Comparison of ENCODE assay signal across 13 cellular contexts in genomic region chr6:142841915-142842314, GRCh38.
DNase-seq lines count a peak whose midpoint lies in the region; ATAC-seq, FAIRE-seq and TF ChIP-seq lines count a peak whose summit lies in the region.
"Had no signal": no experiment of that assay in that cellular context is flagged by ENCODE, and none has a peak within 500 bp of the region (broad histone marks: within the 10 kb centered on the region; RNA-seq: fewer than 3 reads in every experiment).

No MANE protein-coding gene starts in this region.

- peaks cover 77% of the 10 kb centered on the region for H3K4me1 ChIP-seq in CD8-positive, alpha-beta memory T cell (ENCODE audit: insufficient read depth, low read length)
- H3K4me1 ChIP-seq in KMS-11 (ENCODE audit: low read depth, poor library complexity, severe bottlenecking) = peaks cover 55% of the 10 kb centered on the region
- peaks cover 67% of the 10 kb centered on the region for H3K4me1 ChIP-seq in GM12878 (ENCODE audit: control insufficient read depth, insufficient read depth, low read length)

- H2AFZ ChIP-seq in KMS-11 (ENCODE audit: low read depth) (peak overlapping the region; percentile 13; the same call in 1 of the 2 replicates), GM12878 (ENCODE audit: control insufficient read depth, low read depth, low read length) (no peak overlapping the region)

- FAIRE-seq in GM12878 (lab: Jason Lieb, UNC) = no peak

- peaks cover 0 to 2% (median 2%) of the 10 kb centered on the region in 3 donors for H3K36me3 Mint-ChIP-seq in CD8-positive, alpha-beta memory T cell
- H3K36me3 Mint-ChIP-seq in natural killer cell treated with Interleukin-12 subunit alpha and Interleukin-12 subunit beta and Interleukin-15 and Interleukin-18, amount 100 ng/mL, for 72 hours = no peaks in the 10 kb centered on the region

- H3K4me3 Mint-ChIP-seq in CD8-positive, alpha-beta memory T cell = peak overlapping the region; percentile 83 to 95 (median 90)
- H3K4me3 Mint-ChIP-seq in natural killer cell treated with Interleukin-12 subunit alpha and Interleukin-12 subunit beta and Interleukin-15 and Interleukin-18, amount 100 ng/mL, for 72 hours = peak overlapping the region; percentile 80

- TF ChIP-seq RAD21 in GM12878 (IDR thresholded peaks at IDR 0.05; ENCODE audit: insufficient read depth, low read depth, low read length) = no peak

- H3K9me3 ChIP-seq in CD8-positive, alpha-beta memory T cell (ENCODE audit: low read length) = no peaks in the 10 kb centered on the region
- H3K9me3 ChIP-seq in GM12878 (replicated peaks; ENCODE audit: control insufficient read depth, insufficient read depth, low read length) = no peaks in the 10 kb centered on the region

- in situ Hi-C loops in GM12878 (cut with MboI) = no loop called here

- peak overlapping the region; percentile 49 for H3K27ac ChIP-seq in CD8-positive, alpha-beta memory T cell (ENCODE audit: low read depth, low read length)
- H3K27ac ChIP-seq in KMS-11 (peak overlapping the region; percentile 48; the same call in 1 of the 2 replicates), GM12878 (ENCODE audit: control insufficient read depth, insufficient read depth) (peak overlapping the region; percentile 98)

- POLR2A ChIA-PET in CD8-positive, alpha-beta memory T cell (lab: Charles Lee) = interaction anchor here (0.6 to 2.4 kb wide), 3 partner anchors 12 to 85 kb away, joined by 3 to 26 read pairs (median 11); no protein-coding TSS in a partner anchor
- POLR2A ChIA-PET in GM12878 (lab: Charles Lee) = interaction anchor here (0.8 to 5.8 kb wide), 10 partner anchors 11 to 108 kb away, joined by 3 to 67 read pairs (median 8); no protein-coding TSS in a partner anchor

- RAD21 ChIA-PET in GM12878 (lab: Charles Lee; ENCODE audit: unreplicated experiment) = interaction anchor here (0.9 to 17.8 kb wide), 11 partner anchors 8 to 111 kb away, joined by 3 to 374 read pairs (median 9); no protein-coding TSS in a partner anchor

- WGBS in GM12878 (ENCODE audit: insufficient coverage, insufficient replicate concordance, low lambda C conversion rate, missing lambda C conversion rate) = 57% methylated on average over 1 of the region's 1 CpG

- TF ChIP-seq POLR2A in GM12878 (IDR thresholded peaks at IDR 0.05; ENCODE audit: low read depth, low read length) = no peak

- H3K4me3 ChIP-seq in CD8-positive, alpha-beta memory T cell (ENCODE audit: low read length) = peak overlapping the region; percentile 48
- H3K4me3 ChIP-seq in KMS-11 (IDR thresholded peaks at IDR 0.05; ENCODE audit: insufficient read depth, low read depth, low read length) (no peak overlapping the region), GM12878 (peak overlapping the region; percentile 56)

- H4K20me1 ChIP-seq in KMS-11 (ENCODE audit: insufficient read depth) (no peaks in the 10 kb centered on the region), GM12878 (ENCODE audit: control insufficient read depth, insufficient read depth) (no peaks in the 10 kb centered on the region)

- H3K9me3 Mint-ChIP-seq in CD8-positive, alpha-beta memory T cell = no peaks in the 10 kb centered on the region
- H3K9me3 Mint-ChIP-seq in natural killer cell treated with Interleukin-12 subunit alpha and Interleukin-12 subunit beta and Interleukin-15 and Interleukin-18, amount 100 ng/mL, for 72 hours = no peaks in the 10 kb centered on the region

- peak overlapping the region; percentile 87 to 99 (median 96) for H3K27ac Mint-ChIP-seq in CD8-positive, alpha-beta memory T cell
- peak overlapping the region; percentile 100 for H3K27ac Mint-ChIP-seq in natural killer cell treated with Interleukin-12 subunit alpha and Interleukin-12 subunit beta and Interleukin-15 and Interleukin-18, amount 100 ng/mL, for 72 hours

- SMC1A ChIA-PET in GM12878 (lab: Charles Lee; ENCODE audit: uncharacterized antibody, unreplicated experiment) = interaction anchor here (0.6 to 16.2 kb wide), 16 partner anchors 13 to 367 kb away, joined by 3 to 449 read pairs (median 8); no protein-coding TSS in a partner anchor

- intact Hi-C loops in GM12878 (cut with micrococcal nuclease; ENCODE audit: unreplicated experiment) = loop anchor here (1.0 to 5.0 kb wide), 4 partner anchors 22 to 150 kb away; no protein-coding TSS in a partner anchor

- no peaks in the 10 kb centered on the region for H3K27me3 Mint-ChIP-seq in CD8-positive, alpha-beta memory T cell
- H3K27me3 Mint-ChIP-seq in natural killer cell treated with Interleukin-12 subunit alpha and Interleukin-12 subunit beta and Interleukin-15 and Interleukin-18, amount 100 ng/mL, for 72 hours = no peaks in the 10 kb centered on the region

- TF ChIP-seq EP300 in GM12878 (IDR thresholded peaks at IDR 0.05; ENCODE audit: borderline replicate concordance in 1 of 2, control insufficient read depth in 1 of 2, low read depth in 2 of 2, low read length in 2 of 2) = no peak

- no peak for DNase-seq in CD8-positive, alpha-beta memory T cell
- DNase-seq in GM12878 (ENCODE audit: low read depth, low spot score) = no peak
- DNase-seq in natural killer cell treated with Interleukin-12 subunit alpha and Interleukin-12 subunit beta and Interleukin-15 and Interleukin-18, amount 100 ng/mL, for 72 hours (ENCODE audit: low spot score) = no peak
- DNase-seq in AG08396 (ENCODE audit: low spot score) = no peak
- DNase-seq in SKM-1 treated with dmso at 0.1 percent for 144 hours (lab: John Stamatoyannopoulos, UW; ENCODE audit: unreplicated experiment) = no peak
- DNase-seq in DMS53 (lab: John Stamatoyannopoulos, UW) = no peak
- DNase-seq: activated CD4-positive, alpha-beta T cell treated with anti-CD3 and anti-CD28 coated beads, Interleukin-2, amount 50 U/mL, for 48 hours; NCI-H2081; SIG-M5; stimulated activated CD4-positive, alpha-beta T cell treated with anti-CD3 and anti-CD28 coated beads, Interleukin-4, amount 100 ng/mL, for 1 hour had no signal

- BruUV-seq in GM12878 (replicated peaks; lab: Mats Ljungman, UMichigan) = no TSS peak

- CTCF ChIA-PET in CD8-positive, alpha-beta memory T cell (lab: Charles Lee) = interaction anchor here (0.6 to 1.9 kb wide), 4 partner anchors 12 to 98 kb away, joined by 3 to 14 read pairs (median 3); no protein-coding TSS in a partner anchor
- CTCF ChIA-PET in GM12878 (lab: Yijun Ruan, JAX) = interaction anchor here (1.4 to 3.5 kb wide), 7 partner anchors 17 to 150 kb away, joined by 5 to 25 read pairs (median 11); no protein-coding TSS in a partner anchor

- peak overlapping the region; percentile 26; the same call in 1 of the 2 replicates for H3K9ac ChIP-seq in KMS-11
- H3K9ac ChIP-seq in GM12878 (ENCODE audit: control insufficient read depth, insufficient read depth, low read length) = peak overlapping the region; percentile 69

- H3K36me3 ChIP-seq in CD8-positive, alpha-beta memory T cell (ENCODE audit: insufficient read depth, low read length) = no peaks in the 10 kb centered on the region
- no peaks in the 10 kb centered on the region for H3K36me3 ChIP-seq in KMS-11 (ENCODE audit: insufficient read depth)
- no peaks in the 10 kb centered on the region for H3K36me3 ChIP-seq in GM12878 (ENCODE audit: control insufficient read depth in 2 of 2, insufficient read depth in 2 of 2, low read length in 1 of 2)

- H3K4me2 ChIP-seq in KMS-11 (peak overlapping the region; percentile 63), GM12878 (ENCODE audit: control insufficient read depth, insufficient read depth) (peak overlapping the region; percentile 70)

- H3K4me1 Mint-ChIP-seq in CD8-positive, alpha-beta memory T cell = peaks cover 80 to 95% (median 92%) of the 10 kb centered on the region in 3 donors
- peaks cover 70 to 77% of the 10 kb centered on the region in 2 donors for H3K4me1 Mint-ChIP-seq in natural killer cell treated with Interleukin-12 subunit alpha and Interleukin-12 subunit beta and Interleukin-15 and Interleukin-18, amount 100 ng/mL, for 72 hours (ENCODE audit: low read depth in 2 of 2)

- H3K79me2 ChIP-seq in KMS-11 (ENCODE audit: insufficient read depth, low read depth) = peaks cover 11% of the 10 kb centered on the region; the same call in 1 of the 2 replicates
- H3K79me2 ChIP-seq in GM12878 (ENCODE audit: control insufficient read depth, insufficient read depth, low read length) = peaks cover 87% of the 10 kb centered on the region

- H3K27me3 ChIP-seq in CD8-positive, alpha-beta memory T cell (ENCODE audit: insufficient read depth, low read length, poor library complexity, severe bottlenecking) = no peaks in the 10 kb centered on the region
- H3K27me3 ChIP-seq in KMS-11 (ENCODE audit: insufficient read depth, low read depth) (no peaks in the 10 kb centered on the region), GM12878 (replicated peaks in 1 of 2; ENCODE audit: control insufficient read depth in 2 of 2, insufficient read depth in 2 of 2, low read length in 1 of 2) (no peaks in the 10 kb centered on the region)

- ATAC-seq in GM12878 = no peak
- ATAC-seq in natural killer cell treated with Interleukin-12 subunit alpha and Interleukin-12 subunit beta and Interleukin-15 and Interleukin-18, amount 100 ng/mL, for 72 hours = no peak
- ATAC-seq in HG02885 (IDR thresholded peaks at IDR 0.05; ENCODE audit: poor library complexity, unreplicated experiment) = no peak
- ATAC-seq: HCT116 had no signal

- TF ChIP-seq CTCF in KMS-11 (conservative IDR thresholded peaks at IDR 0.05; ENCODE audit: low read depth, low read length) (no peak), GM12878 (IDR thresholded peaks at IDR 0.05 in 2 of 3, conservative IDR thresholded peaks at IDR 0.05 in 1 of 3; ENCODE audit: control insufficient read depth in 2 of 3, extremely low read depth in 1 of 3, insufficient read depth in 1 of 3, low read depth in 3 of 3, low read length in 3 of 3) (no peak)

TF ChIP-seq in GM12878, 131 proteins besides CTCF, POLR2A, EP300 and RAD21 (continues in another document):
- TF ChIP-seq HCFC1 (IDR thresholded peaks at IDR 0.05; ENCODE audit: low read length) (no peak), CREM (IDR thresholded peaks at IDR 0.05; ENCODE audit: low read depth) (no peak), GATAD2B (conservative IDR thresholded peaks at IDR 0.05; ENCODE audit: low read depth) (no peak), MYC (IDR thresholded peaks at IDR 0.05; ENCODE audit: insufficient read depth, insufficient read length, insufficient replicate concordance, low read length, severe bottlenecking) (no peak)

Comparison
In these comparisons a context has a peak if more than half of its experiments do, and no peak if none do; other contexts are left out.
1. H3K27ac ChIP-seq: peak in every context shown above with its lines; median percentile 98 in GM12878; 49 in CD8-positive, alpha-beta memory T cell; 48 in KMS-11.